ENCODE assay signal across 12 cellular contexts in the genomic region with DNA sequence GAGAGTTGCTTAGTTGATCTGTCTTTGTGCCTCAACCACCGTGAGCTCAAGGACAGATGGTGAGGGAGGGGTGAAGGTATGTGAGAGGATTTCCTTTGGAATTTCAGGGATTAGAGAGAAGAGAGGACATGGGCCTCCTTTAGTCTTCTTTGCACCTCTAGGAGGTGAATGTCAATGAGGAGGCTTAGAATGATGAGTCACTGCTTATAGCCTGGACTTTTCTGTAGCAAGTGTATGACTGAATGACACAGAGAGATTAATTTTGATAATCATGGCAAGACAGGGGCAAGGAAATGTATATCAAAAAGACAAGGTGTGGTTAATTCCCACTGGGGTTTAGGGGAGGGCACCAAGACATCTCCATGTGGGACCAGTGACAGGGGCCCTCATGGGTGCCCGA.
"Had no signal": no experiment of that assay in that cellular context is flagged by ENCODE, and none has a peak within 500 bp of the region (broad histone marks: within the 10 kb centered on the region; RNA-seq: fewer than 3 reads in every experiment).

No MANE protein-coding gene starts in this region.

- DNase-seq: amygdala; brain microvascular endothelial cell; dorsolateral prefrontal cortex; left ventricle myocardium inferior; ovary; stimulated activated CD4-positive, alpha-beta T cell treated with anti-CD3 and anti-CD28 coated beads, Interleukin-15, amount 100 ng/mL, for 24 hours; stimulated activated CD4-positive, alpha-beta T cell treated with anti-CD3 and anti-CD28 coated beads, Interleukin-4, amount 100 ng/mL, for 24 hours; stimulated activated naive CD8-positive, alpha-beta T cell treated with anti-CD3 and anti-CD28 coated beads, Interleukin-15, amount 100 ng/mL, for 72 hours; testis; upper lobe of right lung had no signal

- H3K4me3 ChIP-seq: dorsolateral prefrontal cortex, esophagus muscularis mucosa, left ventricle myocardium inferior, ovary, testis, upper lobe of right lung had no signal

- H3K9me3 ChIP-seq: esophagus muscularis mucosa, left ventricle myocardium inferior, ovary, testis, upper lobe of right lung had no signal

- H3K36me3 ChIP-seq: brain microvascular endothelial cell, esophagus muscularis mucosa, left ventricle myocardium inferior, ovary, upper lobe of right lung had no signal

- FAIRE-seq: keratinocyte had no signal

- H3K27me3 ChIP-seq: brain microvascular endothelial cell, dorsolateral prefrontal cortex, esophagus muscularis mucosa, ovary, testis, upper lobe of right lung had no signal

- H3K27ac ChIP-seq: brain microvascular endothelial cell, dorsolateral prefrontal cortex, esophagus muscularis mucosa, left ventricle myocardium inferior, ovary, testis, upper lobe of right lung had no signal

- H3K4me1 ChIP-seq: esophagus muscularis mucosa, left ventricle myocardium inferior, testis, upper lobe of right lung had no signal
